In genomic region chr2:168456526-168457176, GRCh38 we compare ENCODE assay signal across 8 cellular contexts. TPM values are rescaled to one million over a fixed set of nuclear protein-coding genes. Genes with fewer than 3 reads are reported as not detected.
DNase-seq lines count a peak whose midpoint lies in the region; ATAC-seq and TF ChIP-seq lines count a peak whose summit lies in the region.

No MANE protein-coding gene starts in this region.

- DNase-seq in AG20443 (ENCODE audit: low spot score): peak; percentile 58
- peak; percentile 75 for DNase-seq in NCI-H526 treated with DMSO at 0.1 percent for 48 hours (lab: John Stamatoyannopoulos, UW)
- peak; percentile 46 for DNase-seq in left cardiac atrium
- DNase-seq in progenitor cell of endocrine pancreas (ENCODE audit: low spot score, unreplicated experiment): peak; percentile 58
- DNase-seq in pons (ENCODE audit: low spot score): no peak

- TF ChIP-seq CTCF in progenitor cell of endocrine pancreas (IDR thresholded peaks at IDR 0.05; ENCODE audit: unreplicated experiment): no peak

- H3K36me3 Mint-ChIP-seq in activated naive CD8-positive, alpha-beta T cell: peaks cover 2% of the 10 kb centered on the region
- H3K36me3 Mint-ChIP-seq in progenitor cell of endocrine pancreas (ENCODE audit: insufficient read depth): no peaks in the 10 kb centered on the region

- H3K27ac Mint-ChIP-seq in activated naive CD8-positive, alpha-beta T cell: peak overlapping the region; percentile 78
- H3K27ac Mint-ChIP-seq in progenitor cell of endocrine pancreas: peak overlapping the region; percentile 93

- H3K27me3 Mint-ChIP-seq in activated naive CD8-positive, alpha-beta T cell: no peaks in the 10 kb centered on the region
- H3K27me3 Mint-ChIP-seq in progenitor cell of endocrine pancreas: no peaks in the 10 kb centered on the region

- ATAC-seq in GM18511 (IDR thresholded peaks at IDR 0.05; ENCODE audit: unreplicated experiment) (peak; percentile 38), HG03045 (IDR thresholded peaks at IDR 0.05; ENCODE audit: unreplicated experiment) (peak; percentile 32), left cardiac atrium (peak; percentile 59 to 63)

- H3K4me3 Mint-ChIP-seq in activated naive CD8-positive, alpha-beta T cell: peak overlapping the region; percentile 90
- H3K4me3 Mint-ChIP-seq in progenitor cell of endocrine pancreas (ENCODE audit: low read depth): no peak overlapping the region

- no peaks in the 10 kb centered on the region for H3K9me3 Mint-ChIP-seq in activated naive CD8-positive, alpha-beta T cell (ENCODE audit: low read depth)
- H3K9me3 Mint-ChIP-seq in progenitor cell of endocrine pancreas (ENCODE audit: low read depth): no peaks in the 10 kb centered on the region

- H3K4me1 Mint-ChIP-seq in activated naive CD8-positive, alpha-beta T cell (ENCODE audit: low read depth): peaks cover 41% of the 10 kb centered on the region
- peaks cover 25% of the 10 kb centered on the region for H3K4me1 Mint-ChIP-seq in progenitor cell of endocrine pancreas (ENCODE audit: low read depth)

- intact Hi-C loops in left cardiac atrium (cut with DNase I): loop anchor here in 1 of 2 donors (5.0 kb wide), 1 partner anchor 81 kb away; no protein-coding TSS in a partner anchor

RNA-seq across cellular contexts. Expression of gene CERS6, which starts 0.6 kb away (rescaled TPM):
- total RNA-seq in left cardiac atrium: 10 to 100 TPM; 44.7 to 47.0 TPM
- total RNA-seq in progenitor cell of endocrine pancreas: 32.5 and 34.0 TPM in 2 replicates
